In genomic region chr10:97498076-97498840, GRCh38 we compare ENCODE assay signal across 1 cellular context.
TF ChIP-seq lines count a peak whose summit lies in the region.

Gene MMS19, minus strand, starts transcription at chr10:97498422. Its CDS starts 38 bp downstream, at chr10:97498384.

TF ChIP-seq in K562, 482 proteins besides CTCF, POLR2A, EP300 and RAD21 (continued from another document and continues in another):
- TF ChIP-seq, protein P1, sequence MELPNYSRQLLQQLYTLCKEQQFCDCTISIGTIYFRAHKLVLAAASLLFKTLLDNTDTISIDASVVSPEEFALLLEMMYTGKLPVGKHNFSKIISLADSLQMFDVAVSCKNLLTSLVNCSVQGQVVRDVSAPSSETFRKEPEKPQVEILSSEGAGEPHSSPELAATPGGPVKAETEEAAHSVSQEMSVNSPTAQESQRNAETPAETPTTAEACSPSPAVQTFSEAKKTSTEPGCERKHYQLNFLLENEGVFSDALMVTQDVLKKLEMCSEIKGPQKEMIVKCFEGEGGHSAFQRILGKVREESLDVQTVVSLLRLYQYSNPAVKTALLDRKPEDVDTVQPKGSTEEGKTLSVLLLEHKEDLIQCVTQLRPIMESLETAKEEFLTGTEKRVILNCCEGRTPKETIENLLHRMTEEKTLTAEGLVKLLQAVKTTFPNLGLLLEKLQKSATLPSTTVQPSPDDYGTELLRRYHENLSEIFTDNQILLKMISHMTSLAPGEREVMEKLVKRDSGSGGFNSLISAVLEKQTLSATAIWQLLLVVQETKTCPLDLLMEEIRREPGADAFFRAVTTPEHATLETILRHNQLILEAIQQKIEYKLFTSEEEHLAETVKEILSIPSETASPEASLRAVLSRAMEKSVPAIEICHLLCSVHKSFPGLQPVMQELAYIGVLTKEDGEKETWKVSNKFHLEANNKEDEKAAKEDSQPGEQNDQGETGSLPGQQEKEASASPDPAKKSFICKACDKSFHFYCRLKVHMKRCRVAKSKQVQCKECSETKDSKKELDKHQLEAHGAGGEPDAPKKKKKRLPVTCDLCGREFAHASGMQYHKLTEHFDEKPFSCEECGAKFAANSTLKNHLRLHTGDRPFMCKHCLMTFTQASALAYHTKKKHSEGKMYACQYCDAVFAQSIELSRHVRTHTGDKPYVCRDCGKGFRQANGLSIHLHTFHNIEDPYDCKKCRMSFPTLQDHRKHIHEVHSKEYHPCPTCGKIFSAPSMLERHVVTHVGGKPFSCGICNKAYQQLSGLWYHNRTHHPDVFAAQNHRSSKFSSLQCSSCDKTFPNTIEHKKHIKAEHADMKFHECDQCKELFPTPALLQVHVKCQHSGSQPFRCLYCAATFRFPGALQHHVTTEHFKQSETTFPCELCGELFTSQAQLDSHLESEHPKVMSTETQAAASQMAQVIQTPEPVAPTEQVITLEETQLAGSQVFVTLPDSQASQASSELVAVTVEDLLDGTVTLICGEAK (IDR thresholded peaks at IDR 0.05) = peak; percentile 15; the same call in 1 of the 2 replicates
- TF ChIP-seq, protein P1 (CRISPR knock-in tag; IDR thresholded peaks at IDR 0.05) = no peak
- TF ChIP-seq SNIP1 (IDR thresholded peaks at IDR 0.05; ENCODE audit: low read depth) (no peak), MECOM (CRISPR knock-in tag; IDR thresholded peaks at IDR 0.05) (no peak), BHLHE40 (IDR thresholded peaks at IDR 0.05; ENCODE audit: low read length) (peak; percentile 90), NFIC (IDR thresholded peaks at IDR 0.05) (0 out of 2 replicates have a peak, but pooled peaks have one; percentile 12), TAF15 (IDR thresholded peaks at IDR 0.05; ENCODE audit: low read depth, low read length) (no peak), SAP30 (IDR thresholded peaks at IDR 0.05; ENCODE audit: borderline replicate concordance, insufficient read depth, low read depth, low read length, poor library complexity, severe bottlenecking) (no peak), SAFB (IDR thresholded peaks at IDR 0.05; ENCODE audit: borderline replicate concordance, low read depth, low read length) (no peak), U2AF1 (optimal IDR thresholded peaks at IDR 0.05; ENCODE audit: low read depth, low read length) (peak; percentile 14), TAF9B (IDR thresholded peaks at IDR 0.05; ENCODE audit: partially characterized antibody) (peak; percentile 73), HNRNPLL (IDR thresholded peaks at IDR 0.05; ENCODE audit: low read depth, low read length, poor library complexity, severe bottlenecking) (no peak), ZNF197 (CRISPR knock-in tag; IDR thresholded peaks at IDR 0.05; ENCODE audit: low read depth) (no peak), NR4A1 (CRISPR knock-in tag; IDR thresholded peaks at IDR 0.05) (no peak), NR4A1 (tag; IDR thresholded peaks at IDR 0.05) (no peak), TBL1XR1 (IDR thresholded peaks at IDR 0.05; ENCODE audit: low read length in 2 of 2) (no peak), POLR3A (IDR thresholded peaks at IDR 0.05; ENCODE audit: borderline replicate concordance, extremely low read depth, insufficient read depth, insufficient read length) (no peak), ZNF696 (CRISPR knock-in tag; conservative IDR thresholded peaks at IDR 0.05) (no peak), ZC3H8 (IDR thresholded peaks at IDR 0.05) (no peak), HNRNPL (IDR thresholded peaks at IDR 0.05; ENCODE audit: low read depth, low read length) (peak; percentile 72; the same call in 1 of the 2 replicates), CBX3 (IDR thresholded peaks at IDR 0.05; ENCODE audit: borderline replicate concordance in 1 of 2, low read length in 2 of 2) (no peak), SPI1 (IDR thresholded peaks at IDR 0.05; ENCODE audit: borderline replicate concordance, low read depth, low read length) (no peak), VEZF1 (CRISPR knock-in tag; IDR thresholded peaks at IDR 0.05) (peak; percentile 76), RAD51 (IDR thresholded peaks at IDR 0.05; ENCODE audit: borderline replicate concordance, low read depth) (peak; percentile 96), PPARD (CRISPR knock-in tag; IDR thresholded peaks at IDR 0.05) (no peak), RBFOX2 (IDR thresholded peaks at IDR 0.05; ENCODE audit: low read depth, low read length) (peak; percentile 93), BRF2 (IDR thresholded peaks at IDR 0.05; ENCODE audit: borderline replicate concordance, insufficient read depth, insufficient read length) (no peak), CXXC5 (CRISPR knock-in tag; IDR thresholded peaks at IDR 0.05) (peak; percentile 68), ZMIZ1 (IDR thresholded peaks at IDR 0.05; ENCODE audit: low read depth in 2 of 2, low read length in 2 of 2) (no peak), TAF7 (tag; IDR thresholded peaks at IDR 0.05) (peak; percentile 76), SRF (CRISPR knock-in tag; IDR thresholded peaks at IDR 0.05) (peak in 1 of 2 experiments; percentile 50; a peak in 1 of 4 replicates), CHD2 (IDR thresholded peaks at IDR 0.05; ENCODE audit: low read depth, low read length) (no peak), NCOA6 (IDR thresholded peaks at IDR 0.05) (no peak)
- TF ChIP-seq, protein P2, sequence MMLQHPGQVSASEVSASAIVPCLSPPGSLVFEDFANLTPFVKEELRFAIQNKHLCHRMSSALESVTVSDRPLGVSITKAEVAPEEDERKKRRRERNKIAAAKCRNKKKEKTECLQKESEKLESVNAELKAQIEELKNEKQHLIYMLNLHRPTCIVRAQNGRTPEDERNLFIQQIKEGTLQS (IDR thresholded peaks at IDR 0.05) = no peak
- TF ChIP-seq, protein P2 (CRISPR knock-in tag; conservative IDR thresholded peaks at IDR 0.05) = no peak
- TF ChIP-seq, protein P3, sequence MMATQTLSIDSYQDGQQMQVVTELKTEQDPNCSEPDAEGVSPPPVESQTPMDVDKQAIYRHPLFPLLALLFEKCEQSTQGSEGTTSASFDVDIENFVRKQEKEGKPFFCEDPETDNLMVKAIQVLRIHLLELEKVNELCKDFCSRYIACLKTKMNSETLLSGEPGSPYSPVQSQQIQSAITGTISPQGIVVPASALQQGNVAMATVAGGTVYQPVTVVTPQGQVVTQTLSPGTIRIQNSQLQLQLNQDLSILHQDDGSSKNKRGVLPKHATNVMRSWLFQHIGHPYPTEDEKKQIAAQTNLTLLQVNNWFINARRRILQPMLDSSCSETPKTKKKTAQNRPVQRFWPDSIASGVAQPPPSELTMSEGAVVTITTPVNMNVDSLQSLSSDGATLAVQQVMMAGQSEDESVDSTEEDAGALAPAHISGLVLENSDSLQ (IDR thresholded peaks at IDR 0.05) = peak; percentile 97
- TF ChIP-seq, protein P4, sequence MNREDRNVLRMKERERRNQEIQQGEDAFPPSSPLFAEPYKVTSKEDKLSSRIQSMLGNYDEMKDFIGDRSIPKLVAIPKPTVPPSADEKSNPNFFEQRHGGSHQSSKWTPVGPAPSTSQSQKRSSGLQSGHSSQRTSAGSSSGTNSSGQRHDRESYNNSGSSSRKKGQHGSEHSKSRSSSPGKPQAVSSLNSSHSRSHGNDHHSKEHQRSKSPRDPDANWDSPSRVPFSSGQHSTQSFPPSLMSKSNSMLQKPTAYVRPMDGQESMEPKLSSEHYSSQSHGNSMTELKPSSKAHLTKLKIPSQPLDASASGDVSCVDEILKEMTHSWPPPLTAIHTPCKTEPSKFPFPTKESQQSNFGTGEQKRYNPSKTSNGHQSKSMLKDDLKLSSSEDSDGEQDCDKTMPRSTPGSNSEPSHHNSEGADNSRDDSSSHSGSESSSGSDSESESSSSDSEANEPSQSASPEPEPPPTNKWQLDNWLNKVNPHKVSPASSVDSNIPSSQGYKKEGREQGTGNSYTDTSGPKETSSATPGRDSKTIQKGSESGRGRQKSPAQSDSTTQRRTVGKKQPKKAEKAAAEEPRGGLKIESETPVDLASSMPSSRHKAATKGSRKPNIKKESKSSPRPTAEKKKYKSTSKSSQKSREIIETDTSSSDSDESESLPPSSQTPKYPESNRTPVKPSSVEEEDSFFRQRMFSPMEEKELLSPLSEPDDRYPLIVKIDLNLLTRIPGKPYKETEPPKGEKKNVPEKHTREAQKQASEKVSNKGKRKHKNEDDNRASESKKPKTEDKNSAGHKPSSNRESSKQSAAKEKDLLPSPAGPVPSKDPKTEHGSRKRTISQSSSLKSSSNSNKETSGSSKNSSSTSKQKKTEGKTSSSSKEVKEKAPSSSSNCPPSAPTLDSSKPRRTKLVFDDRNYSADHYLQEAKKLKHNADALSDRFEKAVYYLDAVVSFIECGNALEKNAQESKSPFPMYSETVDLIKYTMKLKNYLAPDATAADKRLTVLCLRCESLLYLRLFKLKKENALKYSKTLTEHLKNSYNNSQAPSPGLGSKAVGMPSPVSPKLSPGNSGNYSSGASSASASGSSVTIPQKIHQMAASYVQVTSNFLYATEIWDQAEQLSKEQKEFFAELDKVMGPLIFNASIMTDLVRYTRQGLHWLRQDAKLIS (CRISPR knock-in tag; IDR thresholded peaks at IDR 0.05) = peak; percentile 66
- TF ChIP-seq, protein P5, sequence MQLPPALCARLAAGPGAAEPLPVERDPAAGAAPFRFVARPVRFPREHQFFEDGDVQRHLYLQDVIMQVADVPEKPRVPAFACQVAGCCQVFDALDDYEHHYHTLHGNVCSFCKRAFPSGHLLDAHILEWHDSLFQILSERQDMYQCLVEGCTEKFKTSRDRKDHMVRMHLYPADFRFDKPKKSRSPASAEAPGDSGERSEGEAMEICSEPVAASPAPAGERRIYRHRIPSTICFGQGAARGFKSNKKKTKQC (CRISPR knock-in tag; IDR thresholded peaks at IDR 0.05) = peak; percentile 62; the same call in 1 of the 2 replicates
